8 cellular contexts compared by ENCODE assay signal in the genomic region with DNA sequence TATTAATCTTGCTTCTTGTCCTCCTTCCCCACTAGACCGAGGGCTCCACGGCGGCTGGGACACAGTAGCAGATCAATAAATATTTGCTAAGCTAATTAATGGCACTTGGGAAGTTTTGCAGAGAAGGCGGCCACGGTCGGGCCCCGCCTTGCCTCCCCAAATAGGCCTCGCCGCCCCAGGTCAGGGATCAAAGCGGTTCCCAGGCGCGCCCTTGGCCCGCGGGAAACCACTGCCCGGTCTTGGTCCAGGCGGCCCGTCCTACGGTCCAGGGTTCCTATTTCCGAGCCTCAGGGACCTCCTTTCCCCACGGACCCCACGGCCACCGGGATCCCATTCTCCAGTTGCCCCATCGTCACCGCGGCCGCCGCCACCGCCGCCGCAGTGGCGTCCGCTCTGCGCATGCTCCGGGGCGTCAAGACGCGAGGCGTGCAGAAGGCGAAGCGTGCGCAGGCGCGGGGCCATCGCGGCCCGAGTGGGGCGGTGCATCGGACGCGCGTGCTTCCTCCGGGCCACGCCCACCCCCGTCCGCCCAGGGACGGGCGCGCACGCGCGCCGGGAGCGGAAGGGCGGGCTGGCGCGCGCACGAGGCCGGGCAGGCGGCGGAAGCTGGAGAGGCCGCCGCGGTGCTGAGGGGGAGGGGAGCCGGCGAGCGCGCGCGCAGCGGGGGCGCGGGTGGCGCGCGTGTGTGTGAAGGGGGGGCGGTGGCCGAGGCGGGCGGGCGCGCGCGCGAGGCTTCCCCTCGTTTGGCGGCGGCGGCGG. TPM values are rescaled to one million over a fixed set of nuclear protein-coding genes. Genes with fewer than 3 reads are reported as not detected.
A peak's percentile ranks its signal among the peaks of the same experiment; 100 is the strongest.
DNase-seq lines count a peak whose midpoint lies in the region; ATAC-seq and TF ChIP-seq lines count a peak whose summit lies in the region.

A gene (plus strand): TSS at position 717 of the 759 bp plus-strand sequence. CDS start 23,122 bp downstream, outside the sequence.

- peak within 1 kb of the TSS; percentile 98 for H3K4me3 Mint-ChIP-seq in neural progenitor cell

- peaks cover 24% of the 10 kb centered on the region for H3F3A ChIP-seq in neural progenitor cell (ENCODE audit: low read depth)

- DNase-seq in G401 (ENCODE audit: low spot score), result peak; percentile 91
- DNase-seq in HCT116 (ENCODE audit: low read depth, low spot score), result peak; percentile 90
- peak; percentile 96 for DNase-seq in MV-4-11 (lab: John Stamatoyannopoulos, UW)
- DNase-seq in SJSA1 (ENCODE audit: low read depth in 1 of 2, low spot score in 2 of 2), result peak; percentile 95 to 97
- DNase-seq in activated naive CD4-positive, alpha-beta T cell (lab: John Stamatoyannopoulos, UW), result peak; percentile 86 to 99 (median 96)
- DNase-seq in foreskin keratinocyte, result peak; percentile 77 to 85
- peak; percentile 100 for DNase-seq in neural progenitor cell (ENCODE audit: low spot score)

- CTCF ChIA-PET in HCT116 (lab: Charles Lee), result interaction anchor here (1.8 kb wide), 1 partner anchor 24 kb away, joined by 4 read pairs; no protein-coding TSS in a partner anchor

- H3K36me3 ChIP-seq in HCT116 (ENCODE audit: control insufficient read depth in 1 of 2, insufficient read depth in 2 of 2, low read length in 2 of 2) (peaks cover 3 to 6% of the 10 kb centered on the region in 2 experiments; a peak in 2 of 4 replicates), SJSA1 (peaks cover 25% of the 10 kb centered on the region), neural progenitor cell (no peaks in the 10 kb centered on the region), stomach smooth muscle (ENCODE audit: control insufficient read depth in 2 of 2, insufficient read depth in 2 of 2, low read length in 2 of 2) (no peaks in the 10 kb centered on the region)

- H4K20me1 ChIP-seq in HCT116 (ENCODE audit: insufficient read depth) (peaks cover 7% of the 10 kb centered on the region; the same call in 1 of the 2 replicates), neural progenitor cell (ENCODE audit: low read depth) (peaks cover 36% of the 10 kb centered on the region)

- H3K27ac Mint-ChIP-seq in neural progenitor cell, result peak within 1 kb of the TSS; percentile 98

- H3K4me1 ChIP-seq in HCT116 (ENCODE audit: control insufficient read depth in 1 of 2, insufficient read depth in 2 of 2, low read length in 2 of 2), result peaks cover 14 to 38% of the 10 kb centered on the region in 2 experiments; a peak in 3 of 4 replicates
- peaks cover 19% of the 10 kb centered on the region for H3K4me1 ChIP-seq in SJSA1 (replicated peaks)
- H3K4me1 ChIP-seq in foreskin keratinocyte, result no peaks in the 10 kb centered on the region
- H3K4me1 ChIP-seq in neural progenitor cell, result peaks cover 21% of the 10 kb centered on the region
- H3K4me1 ChIP-seq in stomach smooth muscle (ENCODE audit: control insufficient read depth, insufficient read depth, low read length), result peaks cover 11% of the 10 kb centered on the region

- H2AFZ ChIP-seq in HCT116 (ENCODE audit: low read depth, low read length, poor library complexity, severe bottlenecking) (no peak within 1 kb of the TSS), neural progenitor cell (replicated peaks) (peak within 1 kb of the TSS; percentile 76)

- in situ Hi-C loops in G401 (cut with HindIII; ENCODE audit: low sequenced_read_pairs), result no loop called here

- TF ChIP-seq RAD21 in HCT116 (IDR thresholded peaks at IDR 0.05; ENCODE audit: low read depth), result no peak

- H3K27me3 ChIP-seq in HCT116 (ENCODE audit: insufficient read depth, low read length), result no peaks in the 10 kb centered on the region
- H3K27me3 ChIP-seq in SJSA1 (replicated peaks), result no peaks in the 10 kb centered on the region
- H3K27me3 ChIP-seq in foreskin keratinocyte, result no peaks in the 10 kb centered on the region
- H3K27me3 ChIP-seq in neural progenitor cell, result no peaks in the 10 kb centered on the region
- no peaks in the 10 kb centered on the region for H3K27me3 ChIP-seq in stomach smooth muscle (ENCODE audit: control insufficient read depth in 1 of 2, insufficient read depth in 2 of 2, low read length in 2 of 2)

- peak; percentile 88 for TF ChIP-seq POLR2A in HCT116 (IDR thresholded peaks at IDR 0.05; ENCODE audit: borderline replicate concordance, extremely low read depth, insufficient read depth, insufficient read length)

- peaks cover 7% of the 10 kb centered on the region for H3K27me3 Mint-ChIP-seq in neural progenitor cell (ENCODE audit: insufficient read depth, low read depth)

- ATAC-seq in HCT116 (peak; percentile 87), foreskin keratinocyte (peak; percentile 79)

- H3K9me3 Mint-ChIP-seq in neural progenitor cell, result no peaks in the 10 kb centered on the region

- POLR2A ChIA-PET in HCT116 (lab: Charles Lee), result interaction anchor here (0.6 to 1.1 kb wide), 2 partner anchors 18 to 21 kb away, joined by 3 to 7 read pairs; no protein-coding TSS in a partner anchor

- BruUV-seq in HCT116 (replicated peaks; lab: Mats Ljungman, UMichigan), result TSS peak; percentile 95

- RAD21 ChIA-PET in HCT116 (lab: Charles Lee; ENCODE audit: low non-redundant PET in 1 of 2, low total read pairs in 2 of 2, uncharacterized antibody in 2 of 2, unreplicated experiment in 2 of 2), result no interaction called here

- peaks cover 22% of the 10 kb centered on the region for H3K4me1 Mint-ChIP-seq in neural progenitor cell

- H3K79me2 ChIP-seq in HCT116 (ENCODE audit: insufficient read depth, low read length), result peaks cover 43% of the 10 kb centered on the region
- peaks cover 53% of the 10 kb centered on the region for H3K79me2 ChIP-seq in neural progenitor cell (ENCODE audit: low read depth)

- H3K4me2 ChIP-seq in HCT116 (ENCODE audit: low read length), result peak within 1 kb of the TSS; percentile 91
- peak within 1 kb of the TSS; percentile 92 for H3K4me2 ChIP-seq in neural progenitor cell

- no peaks in the 10 kb centered on the region for H3K9me2 ChIP-seq in HCT116 (ENCODE audit: insufficient read depth)

- H3K9ac ChIP-seq in HCT116 (ENCODE audit: low read length) (peak within 1 kb of the TSS; percentile 91), neural progenitor cell (peak within 1 kb of the TSS; percentile 87), stomach smooth muscle (ENCODE audit: low read length in 2 of 2) (peak within 1 kb of the TSS; percentile 94 to 95)

- H3K36me3 Mint-ChIP-seq in neural progenitor cell, result peaks cover 12% of the 10 kb centered on the region

- H3K4me3 ChIP-seq in HCT116 (replicated peaks in 1 of 2; ENCODE audit: low read depth in 1 of 2, low read length in 2 of 2) (peak within 1 kb of the TSS; percentile 75 to 83), SJSA1 (peak within 1 kb of the TSS; percentile 95), neural progenitor cell (peak within 1 kb of the TSS; percentile 80), stomach smooth muscle (ENCODE audit: low read length in 2 of 2) (peak within 1 kb of the TSS; percentile 88 to 92)

- no peaks in the 10 kb centered on the region for H3K9me3 ChIP-seq in HCT116 (ENCODE audit: control insufficient read depth in 1 of 2, insufficient read depth in 1 of 2, low read depth in 1 of 2, low read length in 2 of 2)
- 0 out of 2 replicates have a peak, but pooled peaks cover 4% of the 10 kb centered on the region for H3K9me3 ChIP-seq in SJSA1 (replicated peaks)
- H3K9me3 ChIP-seq in neural progenitor cell (ENCODE audit: low read depth), result no peaks in the 10 kb centered on the region
- no peaks in the 10 kb centered on the region for H3K9me3 ChIP-seq in stomach smooth muscle (ENCODE audit: control insufficient read depth in 2 of 2, low read length in 2 of 2)

- intact Hi-C loops in HCT116 (cut with micrococcal nuclease), result no loop called here

- TF ChIP-seq CTCF in HCT116 (IDR thresholded peaks at IDR 0.05 in 2 of 3, conservative IDR thresholded peaks at IDR 0.05 in 1 of 3; ENCODE audit: borderline replicate concordance in 1 of 3, insufficient read depth in 1 of 3, low read depth in 2 of 3, low read length in 2 of 3) (no peak), foreskin keratinocyte (conservative IDR thresholded peaks at IDR 0.05) (no peak), neural progenitor cell (IDR thresholded peaks at IDR 0.05) (no peak)

- peak within 1 kb of the TSS; percentile 74 for H3K27ac ChIP-seq in HCT116 (ENCODE audit: low read depth, low read length)
- H3K27ac ChIP-seq in SJSA1, result peak within 1 kb of the TSS; percentile 88
- peak within 1 kb of the TSS; percentile 76 for H3K27ac ChIP-seq in foreskin keratinocyte
- peak within 1 kb of the TSS; percentile 97 for H3K27ac ChIP-seq in neural progenitor cell
- H3K27ac ChIP-seq in stomach smooth muscle (ENCODE audit: low read length), result peak within 1 kb of the TSS; percentile 85

TF ChIP-seq in HCT116, 20 proteins besides CTCF, POLR2A, EP300 and RAD21 (continues in another document):
- TF ChIP-seq CEBPB (IDR thresholded peaks at IDR 0.05; ENCODE audit: low read depth) (no peak), ZFX (IDR thresholded peaks at IDR 0.05) (peak; percentile 99), ELF1 (IDR thresholded peaks at IDR 0.05; ENCODE audit: borderline replicate concordance, low read depth) (no peak), POLR2AphosphoS5 (IDR thresholded peaks at IDR 0.05; ENCODE audit: low read depth, low read length) (peak; percentile 89), TCF7L2 (IDR thresholded peaks at IDR 0.05; ENCODE audit: borderline replicate concordance, extremely low read depth, insufficient read depth, insufficient read length) (peak; percentile 82), SP1 (IDR thresholded peaks at IDR 0.05; ENCODE audit: low read depth) (no peak), SIN3A (IDR thresholded peaks at IDR 0.05; ENCODE audit: low read depth) (peak; percentile 69; the same call in 1 of the 2 replicates), SRF (IDR thresholded peaks at IDR 0.05; ENCODE audit: low read depth) (no peak), FOSL1 (IDR thresholded peaks at IDR 0.05; ENCODE audit: low read depth) (no peak), JUND (IDR thresholded peaks at IDR 0.05) (no peak), EZH2phosphoT487 (IDR thresholded peaks at IDR 0.05; ENCODE audit: borderline replicate concordance) (no peak), YY1 (IDR thresholded peaks at IDR 0.05; ENCODE audit: extremely low read depth, insufficient replicate concordance, low read depth, low read length) (peak; percentile 52), EZH2 (IDR thresholded peaks at IDR 0.05) (no peak)
- TF ChIP-seq, protein P1, sequence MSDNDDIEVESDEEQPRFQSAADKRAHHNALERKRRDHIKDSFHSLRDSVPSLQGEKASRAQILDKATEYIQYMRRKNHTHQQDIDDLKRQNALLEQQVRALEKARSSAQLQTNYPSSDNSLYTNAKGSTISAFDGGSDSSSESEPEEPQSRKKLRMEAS (IDR thresholded peaks at IDR 0.05), result peak; percentile 95

RNA-seq across cellular contexts. Expression of the gene that starts here (rescaled TPM):
- total RNA-seq in G401 (2014; rRNA removed; shearing (Covaris generic)), result 214 and 281 TPM in 2 replicates
- 116 TPM for total RNA-seq in HCT116 (2021; ENCODE audit: unreplicated experiment)
- 102 and 108 TPM in 2 replicates for polyA plus RNA-seq in HCT116 (2012)
- total RNA-seq in SJSA1 (2014; rRNA removed; shearing (Covaris generic)), result 104 TPM in 2 replicates
- total RNA-seq in foreskin keratinocyte, result 89.6 and 107 TPM in 2 replicates
- polyA plus RNA-seq in foreskin keratinocyte, result 80.4 and 85.9 TPM in 2 replicates
- 169 and 257 TPM in 2 replicates for total RNA-seq in neural progenitor cell (ENCODE audit: low replicate concordance)

Comparison
In these comparisons a context has a peak if more than half of its experiments do, and no peak if none do; other contexts are left out.
1. Peak in every context shown above with its lines: DNase-seq, ATAC-seq, H3K4me3 ChIP-seq and H3K27ac ChIP-seq.